ENCODE assay signal across 20 cellular contexts in genomic region chr17:46109603-46110189, GRCh38.
DNase-seq lines count a peak whose midpoint lies in the region; ATAC-seq and TF ChIP-seq lines count a peak whose summit lies in the region.
"Had no signal": no experiment of that assay in that cellular context is flagged by ENCODE, and none has a peak within 500 bp of the region (broad histone marks: within the 10 kb centered on the region; RNA-seq: fewer than 3 reads in every experiment).

No MANE protein-coding gene starts in this region.

- H3K4me1 ChIP-seq in HEK293 (ENCODE audit: control insufficient read depth, insufficient read depth, low read length) (peaks cover 49% of the 10 kb centered on the region), cardiac muscle cell (ENCODE audit: low read depth) (peaks cover 50% of the 10 kb centered on the region)

- no peaks in the 10 kb centered on the region; a peak in 1 of 3 replicates for H3K36me3 ChIP-seq in HEK293 (ENCODE audit: control insufficient read depth in 2 of 2, insufficient read depth in 1 of 2, low read length in 2 of 2)
- H3K36me3 ChIP-seq in cardiac muscle cell = no peaks in the 10 kb centered on the region

- no peak overlapping the region for H3K4me3 Mint-ChIP-seq in naive thymus-derived CD8-positive, alpha-beta T cell
- H3K4me3 Mint-ChIP-seq: activated CD4-positive, alpha-beta T cell treated with anti-CD3 and anti-CD28 coated beads, Interleukin-2, amount 10 ng/mL, durations not matched to agents 7 days and 5 days; B cell; HFFc6; mesothelial cell of epicardium had no signal

- no peaks in the 10 kb centered on the region for H3K27me3 Mint-ChIP-seq in naive thymus-derived CD8-positive, alpha-beta T cell
- H3K27me3 Mint-ChIP-seq: activated CD4-positive, alpha-beta T cell treated with anti-CD3 and anti-CD28 coated beads, Interleukin-2, amount 10 ng/mL, durations not matched to agents 7 days and 5 days; B cell; central memory CD8-positive, alpha-beta T cell had no signal

- peaks cover 40 to 96% (median 87%) of the 10 kb centered on the region in 4 donors for H3K4me1 Mint-ChIP-seq in naive thymus-derived CD8-positive, alpha-beta T cell

- POLR2A ChIA-PET in HEK293 (lab: Yijun Ruan, JAX) = interaction anchor here (0.6 kb wide), 1 partner anchor 14 kb away, joined by 4 read pairs; no protein-coding TSS in a partner anchor
- POLR2A ChIA-PET in naive thymus-derived CD8-positive, alpha-beta T cell (lab: Charles Lee) = no interaction called here

- H3K4me3 ChIP-seq in HEK293 (ENCODE audit: low read depth, low read length) = no peak overlapping the region
- H3K4me3 ChIP-seq in cardiac muscle cell = no peak overlapping the region
- H3K4me3 ChIP-seq: dorsolateral prefrontal cortex had no signal

- CTCF ChIA-PET in HEK293 (lab: Yijun Ruan, JAX) = interaction anchor here (0.8 to 2.6 kb wide), 3 partner anchors 57 to 84 kb away, joined by 3 to 22 read pairs (median 3); partner anchors contain the start of gene KANSL1

- peaks cover 0 to 6% (median 0%) of the 10 kb centered on the region in 3 donors for H3K36me3 Mint-ChIP-seq in naive thymus-derived CD8-positive, alpha-beta T cell
- H3K36me3 Mint-ChIP-seq: mesothelial cell of epicardium had no signal

- H3K27me3 ChIP-seq in cardiac muscle cell = no peaks in the 10 kb centered on the region
- H3K27me3 ChIP-seq: dorsolateral prefrontal cortex had no signal

- no peak for ATAC-seq in naive thymus-derived CD8-positive, alpha-beta T cell

- H3K9me3 ChIP-seq in HEK293 (ENCODE audit: control insufficient read depth, insufficient read depth, low read depth, low read length) = no peaks in the 10 kb centered on the region
- H3K9me3 ChIP-seq in cardiac muscle cell (ENCODE audit: low read depth) = no peaks in the 10 kb centered on the region

- peaks cover 0 to 3% (median 0%) of the 10 kb centered on the region in 9 donors for H3K9me3 Mint-ChIP-seq in naive thymus-derived CD8-positive, alpha-beta T cell
- H3K9me3 Mint-ChIP-seq: activated CD4-positive, alpha-beta T cell treated with anti-CD3 and anti-CD28 coated beads, Interleukin-2, amount 10 ng/mL, durations not matched to agents 7 days and 5 days; central memory CD8-positive, alpha-beta T cell; HFFc6; mesothelial cell of epicardium had no signal

- H3K27ac ChIP-seq in HEK293 (ENCODE audit: extremely low read depth, low read depth, low read length) (no peak overlapping the region), cardiac muscle cell (peak overlapping the region; percentile 87)
- H3K27ac ChIP-seq: dorsolateral prefrontal cortex, HL-60 had no signal

- H3K27ac Mint-ChIP-seq in naive thymus-derived CD8-positive, alpha-beta T cell = peak overlapping the region in 8 of 10 donors; percentile 25 to 77 (median 36)
- H3K27ac Mint-ChIP-seq: activated CD4-positive, alpha-beta T cell treated with anti-CD3 and anti-CD28 coated beads, Interleukin-2, amount 10 ng/mL, durations not matched to agents 7 days and 5 days; B cell; HFFc6 had no signal

- TF ChIP-seq CTCF in HEK293 (tag by site-specific recombination; IDR thresholded peaks at IDR 0.05) = no peak
- TF ChIP-seq CTCF in cardiac muscle cell (IDR thresholded peaks at IDR 0.05; ENCODE audit: low read depth, low read length) = no peak

- DNase-seq in DMS53 (lab: John Stamatoyannopoulos, UW) = peak; percentile 62
- no peak for DNase-seq in cardiac muscle cell (ENCODE audit: low read depth in 1 of 2, low spot score in 1 of 2)
- no peak for DNase-seq in naive thymus-derived CD8-positive, alpha-beta T cell
- DNase-seq in RPMI8226 = no peak
- DNase-seq in activated gamma-delta T cell (lab: John Stamatoyannopoulos, UW) = no peak
- no peak for DNase-seq in NK-92 treated with Interleukin-12 subunit alpha and Interleukin-12 subunit beta, amount 100 ng/mL, for 24 hours (lab: John Stamatoyannopoulos, UW)
- no peak for DNase-seq in NCI-H1436 (lab: John Stamatoyannopoulos, UW)
- DNase-seq: activated CD4-positive, alpha-beta T cell treated with anti-CD3 and anti-CD28 coated beads, Interleukin-2, amount 10 ng/mL, durations not matched to agents 7 days and 5 days; activated CD8-positive, alpha-beta memory T cell treated with anti-CD3 and anti-CD28 coated beads, Interleukin-2, amount 50 U/mL, for 4 hours; activated effector memory CD4-positive, alpha-beta T cell treated with anti-CD3 and anti-CD28 coated beads, Interleukin-2, amount 50 U/mL, for 16 hours; dorsolateral prefrontal cortex; HFFc6; NCI-H2171; NCI-H774; SIG-M5 had no signal

TF ChIP-seq in HEK293, 187 proteins besides CTCF, POLR2A, EP300 and RAD21:
- 0 out of 2 replicates have a peak, but pooled peaks have one; percentile 29 for TF ChIP-seq TRIM28 (IDR thresholded peaks at IDR 0.05; ENCODE audit: borderline replicate concordance, low read length)
- TF ChIP-seq ZSCAN23 (tag by site-specific recombination; IDR thresholded peaks at IDR 0.05) = no peak
- TF ChIP-seq ZNF394 (tag by site-specific recombination; IDR thresholded peaks at IDR 0.05; ENCODE audit: borderline replicate concordance) = 0 out of 2 replicates have a peak, but pooled peaks have one; percentile 17
- no peak for TF ChIP-seq ZNF26 (tag by site-specific recombination; IDR thresholded peaks at IDR 0.05)
- 0 out of 2 replicates have a peak, but pooled peaks have one; percentile 10 for TF ChIP-seq ZNF600 (tag by site-specific recombination; IDR thresholded peaks at IDR 0.05)
